9 cellular contexts compared by ENCODE assay signal in genomic region chr3:128618398-128618726, GRCh38. TPM values are rescaled to one million over a fixed set of nuclear protein-coding genes. Genes with fewer than 3 reads are reported as not detected.
DNase-seq lines count a peak whose midpoint lies in the region; ATAC-seq lines count a peak whose summit lies in the region.
"Had no signal": no experiment of that assay in that cellular context is flagged by ENCODE, and none has a peak within 500 bp of the region (broad histone marks: within the 10 kb centered on the region; RNA-seq: fewer than 3 reads in every experiment).

No MANE protein-coding gene starts in this region.

- intact Hi-C loops in activated CD4-positive, alpha-beta memory T cell treated with anti-CD3 and anti-CD28 coated beads for 36 hours (cut with micrococcal nuclease) = loop anchor here (2.0 to 10.0 kb wide), 5 partner anchors 108 to 544 kb away; partner anchors contain the start of gene RAB7A

- peak overlapping the region; percentile 92 for H3K27ac Mint-ChIP-seq in activated CD4-positive, alpha-beta memory T cell treated with anti-CD3 and anti-CD28 coated beads for 36 hours
- H3K27ac Mint-ChIP-seq in stimulated activated naive B cell treated with anti-CD40 and anti-IgM and Interleukin-4, amounts not matched to agents 10 μg/mL and 1 μg/mL and 100 μg/mL, for 72 hours = peak overlapping the region; percentile 92

- POLR2A ChIA-PET in activated CD4-positive, alpha-beta memory T cell treated with anti-CD3 and anti-CD28 coated beads for 36 hours (lab: Charles Lee) = interaction anchor here (0.7 to 2.5 kb wide), 5 partner anchors 23 to 261 kb away, joined by 3 to 9 read pairs (median 7); partner anchors contain the start of genes ACAD9 and RPN1

- H3K4me3 Mint-ChIP-seq in activated CD4-positive, alpha-beta memory T cell treated with anti-CD3 and anti-CD28 coated beads for 36 hours = peak overlapping the region; percentile 88
- H3K4me3 Mint-ChIP-seq in stimulated activated naive B cell treated with anti-CD40 and anti-IgM and Interleukin-4, amounts not matched to agents 10 μg/mL and 1 μg/mL and 100 μg/mL, for 72 hours = peak overlapping the region; percentile 89 to 93

- CTCF ChIA-PET in activated CD4-positive, alpha-beta memory T cell treated with anti-CD3 and anti-CD28 coated beads for 36 hours (lab: Charles Lee) = interaction anchor here (0.6 to 3.2 kb wide), 28 partner anchors 12 to 572 kb away, joined by 3 to 44 read pairs (median 5); partner anchors contain the start of genes ACAD9, EEFSEC and RPN1

- no peaks in the 10 kb centered on the region for H3K27me3 Mint-ChIP-seq in activated CD4-positive, alpha-beta memory T cell treated with anti-CD3 and anti-CD28 coated beads for 36 hours
- H3K27me3 Mint-ChIP-seq in stimulated activated naive B cell treated with anti-CD40 and anti-IgM and Interleukin-4, amounts not matched to agents 10 μg/mL and 1 μg/mL and 100 μg/mL, for 72 hours = no peaks in the 10 kb centered on the region

- H3K4me3 ChIP-seq in iPS-11a (ENCODE audit: low read depth, low read length) = peak overlapping the region; percentile 90

- DNase-seq in DMS 273 (lab: John Stamatoyannopoulos, UW; ENCODE audit: unreplicated experiment) = peak; percentile 52
- DNase-seq in DMS 273 treated with DMSO at 0.1 percent for 48 hours (lab: John Stamatoyannopoulos, UW) = no peak
- no peak for DNase-seq in activated CD4-positive, alpha-beta memory T cell treated with anti-CD3 and anti-CD28 coated beads for 36 hours
- no peak for DNase-seq in stimulated activated naive B cell treated with anti-CD40 and anti-IgM and Interleukin-4, amounts not matched to agents 10 μg/mL and 1 μg/mL and 100 μg/mL, for 72 hours
- DNase-seq in NCI-H1694 (lab: John Stamatoyannopoulos, UW) = no peak
- DNase-seq in SW480 (ENCODE audit: low spot score) = no peak
- DNase-seq: NCI-H510A had no signal

- H3K4me1 Mint-ChIP-seq in activated CD4-positive, alpha-beta memory T cell treated with anti-CD3 and anti-CD28 coated beads for 36 hours (ENCODE audit: low read depth) = peaks cover 36% of the 10 kb centered on the region
- H3K4me1 Mint-ChIP-seq in stimulated activated naive B cell treated with anti-CD40 and anti-IgM and Interleukin-4, amounts not matched to agents 10 μg/mL and 1 μg/mL and 100 μg/mL, for 72 hours = peaks cover 34 to 37% of the 10 kb centered on the region in 2 donors

- no peaks in the 10 kb centered on the region for H3K9me3 Mint-ChIP-seq in activated CD4-positive, alpha-beta memory T cell treated with anti-CD3 and anti-CD28 coated beads for 36 hours
- no peaks in the 10 kb centered on the region for H3K9me3 Mint-ChIP-seq in stimulated activated naive B cell treated with anti-CD40 and anti-IgM and Interleukin-4, amounts not matched to agents 10 μg/mL and 1 μg/mL and 100 μg/mL, for 72 hours

- peaks cover 50% of the 10 kb centered on the region for H3K36me3 Mint-ChIP-seq in activated CD4-positive, alpha-beta memory T cell treated with anti-CD3 and anti-CD28 coated beads for 36 hours
- H3K36me3 Mint-ChIP-seq in stimulated activated naive B cell treated with anti-CD40 and anti-IgM and Interleukin-4, amounts not matched to agents 10 μg/mL and 1 μg/mL and 100 μg/mL, for 72 hours = peaks cover 40 to 48% of the 10 kb centered on the region in 2 donors

- no peak for ATAC-seq in stimulated activated naive B cell treated with anti-CD40 and anti-IgM and Interleukin-4, amounts not matched to agents 10 μg/mL and 1 μg/mL and 100 μg/mL, for 72 hours (replicated peaks)
- ATAC-seq in GM18909 (IDR thresholded peaks at IDR 0.05; ENCODE audit: poor library complexity, unreplicated experiment) = no peak

RNA-seq across cellular contexts. Expression of gene RPN1, which starts 32.3 kb away (rescaled TPM):
- total RNA-seq in activated CD4-positive, alpha-beta memory T cell treated with anti-CD3 and anti-CD28 coated beads for 36 hours = 100 to 1,000 TPM; 166 to 168 TPM
